Comparison of ENCODE assay signal across 5 cellular contexts in genomic region chr14:98770151-98770550, GRCh38.
"Had no signal": no experiment of that assay in that cellular context is flagged by ENCODE, and none has a peak within 500 bp of the region (broad histone marks: within the 10 kb centered on the region; RNA-seq: fewer than 3 reads in every experiment).

No MANE protein-coding gene starts in this region.

- DNase-seq: H9, HCEC 1CT, IMR-90 had no signal

- H3K9me3 Mint-ChIP-seq: GM23338, H9 had no signal

- ATAC-seq: GM23338, K562 had no signal

- H3K4me3 Mint-ChIP-seq: GM23338, H9 had no signal

- H3K27ac Mint-ChIP-seq: GM23338, H9 had no signal

- H3K4me3 ChIP-seq: GM23338, K562 had no signal
